ENCODE assay signal across 8 cellular contexts in genomic region chr11:8604078-8604723, GRCh38. TPM values are rescaled to one million over a fixed set of nuclear protein-coding genes. Genes with fewer than 3 reads are reported as not detected.
DNase-seq lines count a peak whose midpoint lies in the region; ATAC-seq and FAIRE-seq lines count a peak whose summit lies in the region.

No MANE protein-coding gene starts in this region.

- DNase-seq in Ammon's horn (ENCODE audit: low spot score) = peak; percentile 9
- no peak for DNase-seq in GM18507 (ENCODE audit: extremely low spot score, insufficient read length, low read depth)
- peak; percentile 64 for DNase-seq in NCI-H82 (lab: John Stamatoyannopoulos, UW)
- peak in 1 of 2 donors; percentile 60 for DNase-seq in activated naive CD4-positive, alpha-beta T cell treated with anti-CD3 and anti-CD28 coated beads, Interleukin-2, amount 50 U/mL, for 72 hours (ENCODE audit: low spot score in 2 of 2)
- peak; percentile 82 for DNase-seq in hepatic stellate cell (ENCODE audit: low spot score)
- peak; percentile 17 for DNase-seq in stimulated activated CD4-positive, alpha-beta T cell treated with anti-CD3 and anti-CD28 coated beads, Interleukin-1b, Interleukin-23, amount 100 ng/mL, for 48 hours
- no peak for DNase-seq in 8988T

- H3K36me3 Mint-ChIP-seq in activated naive CD4-positive, alpha-beta T cell treated with anti-CD3 and anti-CD28 coated beads, Interleukin-2, amount 50 U/mL, for 72 hours = no peaks in the 10 kb centered on the region

- H3K9me3 Mint-ChIP-seq in activated naive CD4-positive, alpha-beta T cell treated with anti-CD3 and anti-CD28 coated beads, Interleukin-2, amount 50 U/mL, for 72 hours = no peaks in the 10 kb centered on the region

- peak; percentile 89 for ATAC-seq in HG02973 (IDR thresholded peaks at IDR 0.05; ENCODE audit: unreplicated experiment)
- peak; percentile 62 to 77 for ATAC-seq in activated naive CD4-positive, alpha-beta T cell treated with anti-CD3 and anti-CD28 coated beads, Interleukin-2, amount 50 U/mL, for 72 hours

- no peak overlapping the region for H3K27ac Mint-ChIP-seq in activated naive CD4-positive, alpha-beta T cell treated with anti-CD3 and anti-CD28 coated beads, Interleukin-2, amount 50 U/mL, for 72 hours

- FAIRE-seq in GM18507 (lab: Jason Lieb, UNC) = peak; percentile 73

RNA-seq across cellular contexts. Expression of gene STK33, which starts 10.2 kb away (rescaled TPM):
- total RNA-seq in activated naive CD4-positive, alpha-beta T cell treated with anti-CD3 and anti-CD28 coated beads, Interleukin-2, amount 50 U/mL, for 72 hours = 1 to 10 TPM in 1 of 2 donors, under 1 TPM in 1; 0.14 to 2.1 TPM

Comparison
In these comparisons a context has a peak if more than half of its experiments do, and no peak if none do; other contexts are left out.
1. DNase-seq: peak in Ammon's horn (single experiment), NCI-H82 (single experiment), hepatic stellate cell (single experiment) and stimulated activated CD4-positive, alpha-beta T cell treated with anti-CD3 and anti-CD28 coated beads, Interleukin-1b, Interleukin-23, amount 100 ng/mL, for 48 hours (single experiment); none in GM18507 (single experiment) and 8988T (single experiment).